In the genomic region with DNA sequence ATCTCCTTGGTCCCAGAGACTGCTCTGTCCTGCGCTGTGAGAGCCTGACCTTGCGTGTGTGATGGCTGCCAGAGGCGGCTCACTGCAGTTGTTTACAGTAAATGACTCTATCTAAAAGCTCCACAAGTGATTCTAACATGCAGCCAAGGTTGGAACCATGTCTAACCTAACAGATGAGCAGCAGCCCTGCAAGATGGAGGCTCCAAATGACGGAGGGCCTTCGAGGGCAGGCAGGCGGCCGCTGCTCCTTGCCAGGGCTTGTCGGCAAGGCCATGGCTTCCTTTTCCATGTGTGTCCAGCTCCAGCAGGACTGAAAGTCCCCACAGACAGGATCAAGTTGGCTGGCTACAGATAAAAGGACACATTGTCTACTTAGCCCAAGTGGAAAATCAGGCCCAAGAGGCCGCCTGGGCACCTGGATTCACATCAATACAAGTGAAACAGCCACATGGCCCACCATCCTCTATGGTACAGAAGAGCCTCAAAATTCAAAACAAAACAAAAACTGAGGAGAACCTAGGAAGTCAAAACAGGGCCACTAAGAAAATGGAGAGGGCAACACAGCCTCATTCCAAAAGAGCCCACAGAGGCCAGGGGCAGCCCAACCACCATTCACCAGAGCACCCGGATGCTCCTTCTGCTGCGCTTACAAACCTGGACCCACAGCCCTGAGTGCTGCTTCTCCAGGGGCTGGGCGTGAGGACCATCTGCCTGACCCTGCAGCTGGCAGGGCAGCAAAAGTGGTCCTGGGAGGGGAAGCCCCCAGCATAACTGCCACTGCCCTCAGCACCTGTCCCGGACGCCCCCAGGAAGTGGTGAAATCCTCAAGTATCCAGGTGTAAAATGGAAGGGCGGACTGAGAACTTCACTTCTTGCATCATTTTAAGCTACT, we compare ENCODE assay signal across 15 cellular contexts.
DNase-seq lines count a peak whose midpoint lies in the region; ATAC-seq and TF ChIP-seq lines count a peak whose summit lies in the region.
"Had no signal": no experiment of that assay in that cellular context is flagged by ENCODE, and none has a peak within 500 bp of the region (broad histone marks: within the 10 kb centered on the region; RNA-seq: fewer than 3 reads in every experiment).

No MANE protein-coding gene starts in this region.

- TF ChIP-seq POLR2A in sigmoid colon (IDR thresholded peaks at IDR 0.05) = no peak

- no peak for DNase-seq in activated CD4-positive, alpha-beta T cell treated with anti-CD3 and anti-CD28 coated beads, Interleukin-2, amount 10 ng/mL, durations not matched to agents 7 days and 5 days
- no peak for DNase-seq in activated CD4-positive, alpha-beta T cell treated with anti-CD3 and anti-CD28 coated beads, Interleukin-2, amount 50 U/mL, for 4 hours
- peak in 1 of 34 experiments; percentile 11 for DNase-seq in T-cell
- peak; percentile 57 for DNase-seq in right atrium auricular region (ENCODE audit: low spot score)
- DNase-seq in sigmoid colon = peak; percentile 53
- no peak for DNase-seq in NCI-H526 (lab: John Stamatoyannopoulos, UW)
- DNase-seq: 8988T; anterior cingulate cortex; EL; erythroblast; islet precursor cell; stimulated activated CD4-positive, alpha-beta T cell treated with anti-CD3 and anti-CD28 coated beads, Interleukin-12 subunit alpha, Interleukin-12 subunit beta, amount 100 ng/mL, for 4 hours had no signal

- POLR2A ChIA-PET in activated CD4-positive, alpha-beta T cell treated with anti-CD3 and anti-CD28 coated beads, Interleukin-2, amount 10 ng/mL, durations not matched to agents 7 days and 5 days (lab: Charles Lee) = no interaction called here
- POLR2A ChIA-PET in T-cell (lab: Charles Lee) = interaction anchor here in 1 of 2 donors (0.5 kb wide), 1 partner anchor 13 kb away, joined by 3 read pairs; no protein-coding TSS in a partner anchor

- no peaks in the 10 kb centered on the region for H3K27me3 ChIP-seq in right atrium auricular region
- no peaks in the 10 kb centered on the region for H3K27me3 ChIP-seq in sigmoid colon

- H3K36me3 ChIP-seq in right atrium auricular region = peaks cover 36% of the 10 kb centered on the region
- H3K36me3 ChIP-seq in sigmoid colon = peaks cover 22 to 50% (median 27%) of the 10 kb centered on the region in 4 donors

- ATAC-seq in T-cell (replicated peaks in 1 of 4) (no peak), HG02571 (IDR thresholded peaks at IDR 0.05; ENCODE audit: unreplicated experiment) (no peak), GM21576 (IDR thresholded peaks at IDR 0.05; ENCODE audit: unreplicated experiment) (no peak)

- peak overlapping the region; percentile 62 for H3K27ac Mint-ChIP-seq in activated CD4-positive, alpha-beta T cell treated with anti-CD3 and anti-CD28 coated beads, Interleukin-2, amount 10 ng/mL, durations not matched to agents 7 days and 5 days
- peak overlapping the region; percentile 69 to 82 for H3K27ac Mint-ChIP-seq in T-cell

- intact Hi-C loops in sigmoid colon (cut with DNase I) = no loop called here

- H3K4me3 Mint-ChIP-seq in activated CD4-positive, alpha-beta T cell treated with anti-CD3 and anti-CD28 coated beads, Interleukin-2, amount 10 ng/mL, durations not matched to agents 7 days and 5 days = no peak overlapping the region
- no peak overlapping the region for H3K4me3 Mint-ChIP-seq in T-cell

- peaks cover 0 to 9% of the 10 kb centered on the region in 2 donors for H3K4me1 ChIP-seq in right atrium auricular region
- H3K4me1 ChIP-seq in sigmoid colon = peaks cover 0 to 21% (median 15%) of the 10 kb centered on the region in 4 donors

- H3K9me3 ChIP-seq in right atrium auricular region (no peaks in the 10 kb centered on the region), sigmoid colon (no peaks in the 10 kb centered on the region)

- no peaks in the 10 kb centered on the region for H3K27me3 Mint-ChIP-seq in activated CD4-positive, alpha-beta T cell treated with anti-CD3 and anti-CD28 coated beads, Interleukin-2, amount 10 ng/mL, durations not matched to agents 7 days and 5 days
- H3K27me3 Mint-ChIP-seq in T-cell = no peaks in the 10 kb centered on the region

- CTCF ChIA-PET in activated CD4-positive, alpha-beta T cell treated with anti-CD3 and anti-CD28 coated beads, Interleukin-2, amount 10 ng/mL, durations not matched to agents 7 days and 5 days (lab: Charles Lee) = no interaction called here
- CTCF ChIA-PET in T-cell (lab: Charles Lee) = no interaction called here

- TF ChIP-seq CTCF in right atrium auricular region (IDR thresholded peaks at IDR 0.05) (no peak), sigmoid colon (IDR thresholded peaks at IDR 0.05) (no peak)

- H3K27ac ChIP-seq in right atrium auricular region (no peak overlapping the region), sigmoid colon (peak overlapping the region in 1 of 4 donors; percentile 15)
- H3K27ac ChIP-seq: VCaP had no signal

- H3K36me3 Mint-ChIP-seq in activated CD4-positive, alpha-beta T cell treated with anti-CD3 and anti-CD28 coated beads, Interleukin-2, amount 10 ng/mL, durations not matched to agents 7 days and 5 days (ENCODE audit: low read depth) = peaks cover 11% of the 10 kb centered on the region
- peaks cover 13% of the 10 kb centered on the region for H3K36me3 Mint-ChIP-seq in T-cell

- no peak for TF ChIP-seq EP300 in sigmoid colon (IDR thresholded peaks at IDR 0.05)

- WGBS in sigmoid colon, 2 donors = 89 to 96% methylated on average over 15 of the region's 15 CpGs

- H3K4me3 ChIP-seq in right atrium auricular region = no peak overlapping the region
- no peak overlapping the region for H3K4me3 ChIP-seq in sigmoid colon

- no peaks in the 10 kb centered on the region for H3K9me3 Mint-ChIP-seq in activated CD4-positive, alpha-beta T cell treated with anti-CD3 and anti-CD28 coated beads, Interleukin-2, amount 10 ng/mL, durations not matched to agents 7 days and 5 days
- H3K9me3 Mint-ChIP-seq in T-cell = no peaks in the 10 kb centered on the region

- H3K4me1 Mint-ChIP-seq in activated CD4-positive, alpha-beta T cell treated with anti-CD3 and anti-CD28 coated beads, Interleukin-2, amount 10 ng/mL, durations not matched to agents 7 days and 5 days = peaks cover 41% of the 10 kb centered on the region
- H3K4me1 Mint-ChIP-seq in T-cell = peaks cover 28 to 29% (median 29%) of the 10 kb centered on the region in 3 donors

Comparison
In these comparisons a context has a peak if more than half of its experiments do, and no peak if none do; other contexts are left out.
1. DNase-seq: peak in right atrium auricular region (single experiment) and sigmoid colon (single experiment); none in activated CD4-positive, alpha-beta T cell treated with anti-CD3 and anti-CD28 coated beads, Interleukin-2, amount 10 ng/mL, durations not matched to agents 7 days and 5 days (single experiment), activated CD4-positive, alpha-beta T cell treated with anti-CD3 and anti-CD28 coated beads, Interleukin-2, amount 50 U/mL, for 4 hours (0 of 2) and NCI-H526 (0 of 2).